23 cellular contexts compared by ENCODE assay signal in genomic region chr13:45626731-45627374, GRCh38. TPM values are rescaled to one million over a fixed set of nuclear protein-coding genes. Genes with fewer than 3 reads are reported as not detected.
A peak's percentile ranks its signal among the peaks of the same experiment; 100 is the strongest.
DNase-seq lines count a peak whose midpoint lies in the region; TF ChIP-seq lines count a peak whose summit lies in the region.
"Had no signal": no experiment of that assay in that cellular context is flagged by ENCODE, and none has a peak within 500 bp of the region (broad histone marks: within the 10 kb centered on the region; RNA-seq: fewer than 3 reads in every experiment).

No MANE protein-coding gene starts in this region.

- H3K27me3 ChIP-seq in osteoblast (ENCODE audit: insufficient read depth, low read length), result peaks cover 33% of the 10 kb centered on the region
- H3K27me3 ChIP-seq in H9 (ENCODE audit: insufficient read depth, low read length), result no peaks in the 10 kb centered on the region

- peaks cover 49% of the 10 kb centered on the region in 2 experiments for H3K4me1 Mint-ChIP-seq in H9
- H3K4me1 Mint-ChIP-seq: activated CD4-positive, alpha-beta T cell treated with anti-CD3 and anti-CD28 coated beads, Interleukin-2, amount 10 ng/mL, durations not matched to agents 24 days and 14 days; mesothelial cell of epicardium had no signal

- no peak overlapping the region for H3T11ph ChIP-seq in H9 (ENCODE audit: low read length)

- H3K36me3 Mint-ChIP-seq in H9 (ENCODE audit: insufficient read depth in 1 of 3, low read depth in 3 of 3), result no peaks in the 10 kb centered on the region
- H3K36me3 Mint-ChIP-seq: mesothelial cell of epicardium had no signal

- H3K27ac ChIP-seq in osteoblast (ENCODE audit: low read depth, low read length), result no peak overlapping the region
- no peak overlapping the region for H3K27ac ChIP-seq in H9 (ENCODE audit: insufficient read length, low read depth, low read length)
- H3K27ac ChIP-seq: dorsolateral prefrontal cortex, esophagus squamous epithelium, stomach had no signal

- no peak overlapping the region for H2AK5ac ChIP-seq in H9 (ENCODE audit: insufficient read length, low read length)

- peaks cover 6% of the 10 kb centered on the region for H3K27me3 Mint-ChIP-seq in H9 (ENCODE audit: low read depth)

- H3K4me2 ChIP-seq in osteoblast (ENCODE audit: insufficient read depth, low read length), result no peak overlapping the region
- no peak overlapping the region for H3K4me2 ChIP-seq in H9 (ENCODE audit: insufficient read depth, insufficient read length, low read length)

- H3K9me3 ChIP-seq in osteoblast (ENCODE audit: low read depth, low read length) (no peaks in the 10 kb centered on the region), H9 (ENCODE audit: control insufficient read depth, low read depth, low read length) (no peaks in the 10 kb centered on the region)
- H3K9me3 ChIP-seq: esophagus squamous epithelium, stomach had no signal

- no peak overlapping the region for H3K56ac ChIP-seq in H9 (ENCODE audit: insufficient read length, low read depth, low read length)

- H3K4me3 ChIP-seq in astrocyte of the spinal cord (ENCODE audit: low read depth, low read length) (no peak overlapping the region), osteoblast (ENCODE audit: insufficient read depth, low read length) (no peak overlapping the region)
- H3K4me3 ChIP-seq: dorsolateral prefrontal cortex, esophagus squamous epithelium, stomach had no signal

- H2BK120ac ChIP-seq in H9 (ENCODE audit: low read depth, low read length, poor library complexity, severe bottlenecking), result no peak overlapping the region

- H4K5ac ChIP-seq in H9 (ENCODE audit: insufficient read length, low read depth, low read length), result no peak overlapping the region

- no peak overlapping the region for H2BK20ac ChIP-seq in H9 (ENCODE audit: low read depth, low read length, poor library complexity, severe bottlenecking)

- H3K4me1 ChIP-seq in osteoblast (ENCODE audit: insufficient read depth, low read length), result peaks cover 5% of the 10 kb centered on the region
- H3K4me1 ChIP-seq in H9 (ENCODE audit: insufficient read depth, low read length), result no peaks in the 10 kb centered on the region; the same call in 1 of the 2 replicates
- H3K4me1 ChIP-seq: esophagus squamous epithelium, stomach had no signal

- no peak overlapping the region for H4K8ac ChIP-seq in H9 (replicated peaks; ENCODE audit: insufficient read length, low read depth, low read length)

- no CpG with 5 or more reads among the region's 4 CpGs for WGBS in H9 (ENCODE audit: extremely low coverage, insufficient read length, low lambda C conversion rate)

- no peaks in the 10 kb centered on the region for H3K9me3 Mint-ChIP-seq in H9
- H3K9me3 Mint-ChIP-seq: activated CD4-positive, alpha-beta T cell treated with anti-CD3 and anti-CD28 coated beads, Interleukin-2, amount 10 ng/mL, durations not matched to agents 24 days and 14 days; activated naive CD4-positive, alpha-beta T cell treated with anti-CD3 and anti-CD28 coated beads for 36 hours; mesothelial cell of epicardium had no signal

- H3K23ac ChIP-seq in H9 (ENCODE audit: insufficient read length, low read depth, low read length), result no peak overlapping the region

- no peaks in the 10 kb centered on the region for H3K36me3 ChIP-seq in osteoblast (ENCODE audit: insufficient read depth, low read length)
- H3K36me3 ChIP-seq: esophagus squamous epithelium, stomach had no signal

- no peak overlapping the region for H4K91ac ChIP-seq in H9 (ENCODE audit: insufficient read length, low read depth, low read length)

- H3K18ac ChIP-seq in H9 (ENCODE audit: insufficient read length, low read depth, low read length), result no peak overlapping the region

- H2BK5ac ChIP-seq in H9 (ENCODE audit: insufficient read length, low read length), result no peak overlapping the region

- no peak overlapping the region; a peak in 1 of 5 replicates for H3K4me3 Mint-ChIP-seq in H9
- H3K4me3 Mint-ChIP-seq: activated CD4-positive, alpha-beta T cell treated with anti-CD3 and anti-CD28 coated beads, Interleukin-2, amount 10 ng/mL, durations not matched to agents 24 days and 14 days; activated naive CD4-positive, alpha-beta T cell treated with anti-CD3 and anti-CD28 coated beads for 36 hours; mesothelial cell of epicardium; neural crest cell had no signal

- no peak overlapping the region for H3K4ac ChIP-seq in H9 (ENCODE audit: low read depth, low read length)

- H3K9ac ChIP-seq in H9 (ENCODE audit: extremely low read depth, insufficient read length, low read length), result no peak overlapping the region

- no peaks in the 10 kb centered on the region for H3K23me2 ChIP-seq in H9 (ENCODE audit: insufficient read length, low read depth, low read length, poor library complexity, severe bottlenecking)

- H3K79me1 ChIP-seq in H9 (ENCODE audit: insufficient read depth, low read depth, low read length, poor library complexity, severe bottlenecking), result no peaks in the 10 kb centered on the region

- H2BK15ac ChIP-seq in H9 (ENCODE audit: low read depth, low read length), result no peak overlapping the region

- DNase-seq in SIG-M5 treated with dmso at 0.1 percent for 504 hours (lab: John Stamatoyannopoulos, UW; ENCODE audit: unreplicated experiment) (peak; percentile 11), SIG-M5 (lab: John Stamatoyannopoulos, UW) (no peak), MV-4-11 (lab: John Stamatoyannopoulos, UW) (peak; percentile 64), astrocyte of the spinal cord (ENCODE audit: low read depth, low spot score) (peak; percentile 13), osteoblast (ENCODE audit: insufficient read length, low spot score, missing footprints) (peak; percentile 38), NCI-H510A treated with DMSO at 0.1 percent for 48 hours (lab: John Stamatoyannopoulos, UW) (no peak), H9 (no peak)
- DNase-seq in stimulated activated CD4-positive, alpha-beta T cell treated with anti-CD3 and anti-CD28 coated beads, Interleukin-15, amount 100 ng/mL, for 24 hours, result no peak
- DNase-seq: activated CD4-positive, alpha-beta T cell treated with anti-CD3 and anti-CD28 coated beads, Interleukin-2, amount 10 ng/mL, durations not matched to agents 24 days and 14 days; activated naive CD4-positive, alpha-beta T cell treated with anti-CD3 and anti-CD28 coated beads for 36 hours; C1 segment of cervical spinal cord; dorsolateral prefrontal cortex; esophagus squamous epithelium; HCEC 1CT; head of caudate nucleus; kidney glomerular epithelial cell; NCI-H1092 treated with DMSO at 0.1 percent for 48 hours; stomach; T1000 had no signal

- TF ChIP-seq CTCF in astrocyte of the spinal cord (IDR thresholded peaks at IDR 0.05; ENCODE audit: low read depth, low read length) (no peak), osteoblast (IDR thresholded peaks at IDR 0.05; ENCODE audit: extremely low read depth, low read depth, low read length) (no peak), H9 (conservative IDR thresholded peaks at IDR 0.05) (no peak)

- H3K14ac ChIP-seq in H9 (ENCODE audit: insufficient read depth, low read length), result no peak overlapping the region

- H3K79me2 ChIP-seq in osteoblast (ENCODE audit: insufficient read depth, low read length) (no peaks in the 10 kb centered on the region), H9 (ENCODE audit: insufficient read depth, low read length) (no peaks in the 10 kb centered on the region)

- H2AFZ ChIP-seq in osteoblast (ENCODE audit: low read length) (peak overlapping the region; percentile 64), H9 (ENCODE audit: low read length) (no peak overlapping the region)

- peak overlapping the region in 1 of 3 experiments; percentile 34; a peak in 1 of 7 replicates for H3K27ac Mint-ChIP-seq in H9
- H3K27ac Mint-ChIP-seq: activated CD4-positive, alpha-beta T cell treated with anti-CD3 and anti-CD28 coated beads, Interleukin-2, amount 10 ng/mL, durations not matched to agents 24 days and 14 days; activated naive CD4-positive, alpha-beta T cell treated with anti-CD3 and anti-CD28 coated beads for 36 hours; mesothelial cell of epicardium had no signal

- no peak overlapping the region for H2BK12ac ChIP-seq in H9 (ENCODE audit: insufficient read length, low read depth, low read length)

- H4K20me1 ChIP-seq in osteoblast (ENCODE audit: insufficient read depth, low read length) (no peaks in the 10 kb centered on the region), H9 (ENCODE audit: control insufficient read depth, insufficient read depth, insufficient read length) (no peaks in the 10 kb centered on the region)

- in situ Hi-C loops in astrocyte of the spinal cord (cut with HindIII; ENCODE audit: low sequenced_read_pairs), result no loop called here

RNA-seq across cellular contexts. Expression of gene ERICH6B, which starts 11.3 kb away (rescaled TPM):
- total RNA-seq in osteoblast (not detected in 2 replicates), H9 (2021) (not detected in 2 replicates)
- total RNA-seq: activated CD4-positive, alpha-beta T cell treated with anti-CD3 and anti-CD28 coated beads, Interleukin-2, amount 10 ng/mL, durations not matched to agents 24 days and 14 days; activated naive CD4-positive, alpha-beta T cell treated with anti-CD3 and anti-CD28 coated beads for 36 hours; esophagus squamous epithelium; mesothelial cell of epicardium; neural crest cell; Right ventricle myocardium inferior; stomach; ureter had no signal

Comparison
In these comparisons a context has a peak if more than half of its experiments do, and no peak if none do; other contexts are left out.
1. DNase-seq: peak in SIG-M5 treated with dmso at 0.1 percent for 504 hours (single experiment), MV-4-11 (single experiment), astrocyte of the spinal cord (single experiment) and osteoblast (single experiment); none in SIG-M5 (single experiment), NCI-H510A treated with DMSO at 0.1 percent for 48 hours (single experiment), H9 (single experiment) and stimulated activated CD4-positive, alpha-beta T cell treated with anti-CD3 and anti-CD28 coated beads, Interleukin-15, amount 100 ng/mL, for 24 hours (single experiment).